Comparison of ENCODE assay signal across 14 cellular contexts in the genomic region with DNA sequence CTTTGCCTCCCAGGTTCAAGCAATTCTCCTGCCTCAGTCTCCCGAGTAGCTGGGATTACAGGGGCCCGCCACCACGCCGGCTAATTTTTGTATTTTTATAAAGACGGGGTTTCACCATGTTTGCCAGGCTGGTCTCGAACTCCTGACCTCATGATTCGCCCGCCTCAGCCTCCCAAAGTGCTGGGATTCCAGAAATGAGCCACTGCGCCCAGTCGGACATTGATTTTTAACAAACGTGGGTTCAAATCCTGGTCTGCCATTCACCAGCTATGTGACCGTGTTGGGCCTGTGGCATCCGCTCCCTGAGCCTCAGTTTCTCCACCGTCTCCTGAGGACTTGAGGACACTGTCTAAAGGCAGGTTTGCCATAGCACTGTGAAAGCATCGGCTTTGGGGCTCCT. TPM values are rescaled to one million over a fixed set of nuclear protein-coding genes. Genes with fewer than 3 reads are reported as not detected.
DNase-seq lines count a peak whose midpoint lies in the region; ATAC-seq and TF ChIP-seq lines count a peak whose summit lies in the region.
"Had no signal": no experiment of that assay in that cellular context is flagged by ENCODE, and none has a peak within 500 bp of the region (broad histone marks: within the 10 kb centered on the region; RNA-seq: fewer than 3 reads in every experiment).

No MANE protein-coding gene starts in this region.

- intact Hi-C loops in dendritic cell treated with granulocyte-macrophage colony-stimulating factor and Interleukin-4, amounts not matched to agents 40 ng/mL and 50 ng/mL, for 4 days (cut with micrococcal nuclease) = loop anchor here (2.0 kb wide), 1 partner anchor 13 kb away; no protein-coding TSS in a partner anchor
- intact Hi-C loops in stomach (cut with DNase I; ENCODE audit: low total_unique reads) = no loop called here

- no peak for ATAC-seq in activated T-cell treated with anti-CD3 and anti-CD28 coated beads, Interleukin-2, amount 50 U/mL, for 72 hours (replicated peaks in 1 of 2)
- ATAC-seq in activated T-cell treated with anti-CD3 and anti-CD28 coated beads, Interleukin-2, amount 50 U/mL, for 4 hours = no peak
- ATAC-seq in RWPE2 (ENCODE audit: low read depth) = no peak
- no peak for ATAC-seq in HG03342 (IDR thresholded peaks at IDR 0.05; ENCODE audit: unreplicated experiment)
- ATAC-seq: left colon had no signal

- peak overlapping the region; percentile 83 for H3K27ac Mint-ChIP-seq in activated T-cell treated with anti-CD3 and anti-CD28 coated beads, Interleukin-2, amount 50 U/mL, for 72 hours
- H3K27ac Mint-ChIP-seq in dendritic cell treated with granulocyte-macrophage colony-stimulating factor and Interleukin-4, amounts not matched to agents 40 ng/mL and 50 ng/mL, for 4 days = peak overlapping the region; percentile 84

- H3K27ac ChIP-seq in RWPE2 (ENCODE audit: poor library complexity, severe bottlenecking) (no peak overlapping the region), stomach (peak overlapping the region in 1 of 5 donors; percentile 89)
- H3K27ac ChIP-seq: psoas muscle had no signal

- H3K9me3 Mint-ChIP-seq in activated T-cell treated with anti-CD3 and anti-CD28 coated beads, Interleukin-2, amount 50 U/mL, for 72 hours = no peaks in the 10 kb centered on the region
- no peaks in the 10 kb centered on the region for H3K9me3 Mint-ChIP-seq in activated T-cell treated with anti-CD3 and anti-CD28 coated beads, Interleukin-2, amount 50 U/mL, for 4 hours
- no peaks in the 10 kb centered on the region for H3K9me3 Mint-ChIP-seq in dendritic cell treated with granulocyte-macrophage colony-stimulating factor and Interleukin-4, amounts not matched to agents 40 ng/mL and 50 ng/mL, for 4 days

- H3K36me3 ChIP-seq in RWPE2 (ENCODE audit: low read depth) (no peaks in the 10 kb centered on the region), stomach (no peaks in the 10 kb centered on the region)

- no peak for DNase-seq in activated T-cell treated with anti-CD3 and anti-CD28 coated beads, Interleukin-2, amount 50 U/mL, for 72 hours
- DNase-seq in activated T-cell treated with anti-CD3 and anti-CD28 coated beads, Interleukin-2, amount 50 U/mL, for 4 hours = no peak
- DNase-seq in RWPE2 (ENCODE audit: low spot score) (peak; percentile 14), stomach (peak; percentile 17), KG1 (lab: John Stamatoyannopoulos, UW) (no peak), NCI-H524 treated with DMSO at 0.1 percent for 48 hours (lab: John Stamatoyannopoulos, UW) (no peak)
- DNase-seq: ACHN; effector CD8-positive, alpha-beta T cell; NCI-H1930; NCI-H526 had no signal

- peak overlapping the region; percentile 33 to 81 for H3K4me3 Mint-ChIP-seq in activated T-cell treated with anti-CD3 and anti-CD28 coated beads, Interleukin-2, amount 50 U/mL, for 72 hours
- H3K4me3 Mint-ChIP-seq in activated T-cell treated with anti-CD3 and anti-CD28 coated beads, Interleukin-2, amount 50 U/mL, for 4 hours = no peak overlapping the region
- H3K4me3 Mint-ChIP-seq in dendritic cell treated with granulocyte-macrophage colony-stimulating factor and Interleukin-4, amounts not matched to agents 40 ng/mL and 50 ng/mL, for 4 days = no peak overlapping the region

- no peak for TF ChIP-seq CTCF in RWPE2 (IDR thresholded peaks at IDR 0.05; ENCODE audit: poor library complexity, severe bottlenecking)
- TF ChIP-seq CTCF in stomach (IDR thresholded peaks at IDR 0.05) = no peak

- H3K4me1 ChIP-seq in RWPE2 (ENCODE audit: insufficient read depth, poor library complexity, severe bottlenecking) (peaks cover 2% of the 10 kb centered on the region), stomach (peaks cover 19 to 92% (median 37%) of the 10 kb centered on the region in 4 donors)

- H3K27me3 Mint-ChIP-seq in activated T-cell treated with anti-CD3 and anti-CD28 coated beads, Interleukin-2, amount 50 U/mL, for 72 hours (ENCODE audit: low read depth) = no peaks in the 10 kb centered on the region
- H3K27me3 Mint-ChIP-seq in activated T-cell treated with anti-CD3 and anti-CD28 coated beads, Interleukin-2, amount 50 U/mL, for 4 hours (ENCODE audit: low read depth) = no peaks in the 10 kb centered on the region
- no peaks in the 10 kb centered on the region for H3K27me3 Mint-ChIP-seq in dendritic cell treated with granulocyte-macrophage colony-stimulating factor and Interleukin-4, amounts not matched to agents 40 ng/mL and 50 ng/mL, for 4 days

- H3K9me3 ChIP-seq in RWPE2 (ENCODE audit: severe bottlenecking) = no peaks in the 10 kb centered on the region
- no peaks in the 10 kb centered on the region for H3K9me3 ChIP-seq in stomach
- H3K9me3 ChIP-seq: psoas muscle had no signal

- no peak for TF ChIP-seq POLR2A in stomach (IDR thresholded peaks at IDR 0.05)

- 93 to 97% (median 96%) methylated on average over 15 of the region's 15 CpGs for WGBS in stomach, 5 donors

- TF ChIP-seq EP300 in stomach (IDR thresholded peaks at IDR 0.05) = no peak

- H3K36me3 Mint-ChIP-seq in activated T-cell treated with anti-CD3 and anti-CD28 coated beads, Interleukin-2, amount 50 U/mL, for 72 hours (ENCODE audit: insufficient read depth in 2 of 2) = no peaks in the 10 kb centered on the region
- no peaks in the 10 kb centered on the region for H3K36me3 Mint-ChIP-seq in activated T-cell treated with anti-CD3 and anti-CD28 coated beads, Interleukin-2, amount 50 U/mL, for 4 hours (ENCODE audit: insufficient read depth)
- no peaks in the 10 kb centered on the region for H3K36me3 Mint-ChIP-seq in dendritic cell treated with granulocyte-macrophage colony-stimulating factor and Interleukin-4, amounts not matched to agents 40 ng/mL and 50 ng/mL, for 4 days (ENCODE audit: low read depth)

- H3K27me3 ChIP-seq in RWPE2 (ENCODE audit: insufficient read depth, poor library complexity, severe bottlenecking) (no peaks in the 10 kb centered on the region), stomach (no peaks in the 10 kb centered on the region)

- H3K4me1 Mint-ChIP-seq in activated T-cell treated with anti-CD3 and anti-CD28 coated beads, Interleukin-2, amount 50 U/mL, for 72 hours (ENCODE audit: low read depth) = peaks cover 70% of the 10 kb centered on the region
- peaks cover 69% of the 10 kb centered on the region for H3K4me1 Mint-ChIP-seq in activated T-cell treated with anti-CD3 and anti-CD28 coated beads, Interleukin-2, amount 50 U/mL, for 4 hours (ENCODE audit: low read depth)
- peaks cover 92% of the 10 kb centered on the region for H3K4me1 Mint-ChIP-seq in dendritic cell treated with granulocyte-macrophage colony-stimulating factor and Interleukin-4, amounts not matched to agents 40 ng/mL and 50 ng/mL, for 4 days (ENCODE audit: low read depth)

- no peak overlapping the region for H3K4me3 ChIP-seq in RWPE2 (ENCODE audit: severe bottlenecking)
- H3K4me3 ChIP-seq in stomach = no peak overlapping the region
- H3K4me3 ChIP-seq: psoas muscle had no signal

RNA-seq across cellular contexts. Expression of gene NEK6, which starts 41.8 kb away (rescaled TPM):
- total RNA-seq in activated T-cell treated with anti-CD3 and anti-CD28 coated beads, Interleukin-2, amount 50 U/mL, for 72 hours = 1 to 10 TPM; 8.1 to 8.5 TPM
- total RNA-seq in activated T-cell treated with anti-CD3 and anti-CD28 coated beads, Interleukin-2, amount 50 U/mL, for 4 hours = 10 to 100 TPM; 29.8 to 46.1 (median 43.0) TPM
- 10 to 100 TPM; 24.5 to 76.8 (median 35.6) TPM for total RNA-seq in stomach
- polyA plus RNA-seq in stomach = 10 to 100 TPM in 2 of 3 donors, 1 to 10 TPM in 1; 6.0 to 18.9 (median 18.3) TPM

Comparison
In these comparisons a context has a peak if more than half of its experiments do, and no peak if none do; other contexts are left out.
1. H3K4me3 Mint-ChIP-seq: peak in activated T-cell treated with anti-CD3 and anti-CD28 coated beads, Interleukin-2, amount 50 U/mL, for 72 hours (2 of 2); none in activated T-cell treated with anti-CD3 and anti-CD28 coated beads, Interleukin-2, amount 50 U/mL, for 4 hours (single experiment) and dendritic cell treated with granulocyte-macrophage colony-stimulating factor and Interleukin-4, amounts not matched to agents 40 ng/mL and 50 ng/mL, for 4 days (single experiment).
2. DNase-seq: peak in RWPE2 (single experiment) and stomach (single experiment); none in activated T-cell treated with anti-CD3 and anti-CD28 coated beads, Interleukin-2, amount 50 U/mL, for 72 hours (0 of 2), activated T-cell treated with anti-CD3 and anti-CD28 coated beads, Interleukin-2, amount 50 U/mL, for 4 hours (single experiment), KG1 (single experiment) and NCI-H524 treated with DMSO at 0.1 percent for 48 hours (single experiment).